ENCODE assay signal across 8 cellular contexts in genomic region chr1:45490623-45491463, GRCh38. TPM values are rescaled to one million over a fixed set of nuclear protein-coding genes. Genes with fewer than 3 reads are reported as not detected.
A peak's percentile ranks its signal among the peaks of the same experiment; 100 is the strongest.
DNase-seq lines count a peak whose midpoint lies in the region; ATAC-seq and TF ChIP-seq lines count a peak whose summit lies in the region.

Gene TESK2, minus strand, starts transcription at chr1:45491163. Its CDS starts 33,378 bp downstream, at chr1:45457785.

- H3K9me3 Mint-ChIP-seq in activated naive CD4-positive, alpha-beta T cell treated with anti-CD3 and anti-CD28 coated beads, Interleukin-2, amount 10 ng/mL, durations not matched to agents 7 days and 5 days, result no peaks in the 10 kb centered on the region

- POLR2A ChIA-PET in GM10248 (lab: Yijun Ruan, JAX), result interaction anchor here (0.8 to 3.7 kb wide), 6 partner anchors 9 to 691 kb away, joined by 3 to 26 read pairs (median 6); partner anchors contain the start of genes CCDC163, MMACHC, MUTYH and NASP

- DNase-seq in GM10248 (ENCODE audit: extremely low spot score) (peak; percentile 95), NAMALWA (ENCODE audit: low spot score) (peak; percentile 99), SJSA1 (ENCODE audit: low read depth in 1 of 2, low spot score in 2 of 2) (peak; percentile 98 to 99), glomerular visceral epithelial cell (ENCODE audit: extremely low spot score) (peak; percentile 100), occipital lobe (lab: John Stamatoyannopoulos, UW) (peak; percentile 98)
- DNase-seq in activated naive CD4-positive, alpha-beta T cell treated with anti-CD3 and anti-CD28 coated beads, Interleukin-2, amount 10 ng/mL, durations not matched to agents 7 days and 5 days, result peak; percentile 98

- peak within 1 kb of the TSS; percentile 59 for H3K4me3 ChIP-seq in SJSA1

- peak; percentile 83 for ATAC-seq in HG02571 (IDR thresholded peaks at IDR 0.05; ENCODE audit: unreplicated experiment)

- H3K9me3 ChIP-seq in SJSA1 (replicated peaks), result no peaks in the 10 kb centered on the region

- TF ChIP-seq CTCF in GM10248 (IDR thresholded peaks at IDR 0.05; ENCODE audit: control extremely low read depth, extremely low read depth, low read depth, missing control alignments), result no peak

- H3K4me1 ChIP-seq in SJSA1 (replicated peaks), result peaks cover 5% of the 10 kb centered on the region; the same call in 1 of the 2 replicates

- no peaks in the 10 kb centered on the region for H3K27me3 ChIP-seq in SJSA1 (replicated peaks)

- H3K27ac ChIP-seq in SJSA1 (no peak within 1 kb of the TSS), temporal lobe (ENCODE audit: low read depth, low read length) (peak within 1 kb of the TSS; percentile 30)

- H3K4me1 Mint-ChIP-seq in activated naive CD4-positive, alpha-beta T cell treated with anti-CD3 and anti-CD28 coated beads, Interleukin-2, amount 10 ng/mL, durations not matched to agents 7 days and 5 days, result peaks cover 8% of the 10 kb centered on the region

- H3K4me3 Mint-ChIP-seq in activated naive CD4-positive, alpha-beta T cell treated with anti-CD3 and anti-CD28 coated beads, Interleukin-2, amount 10 ng/mL, durations not matched to agents 7 days and 5 days, result no peak within 1 kb of the TSS

- H3K27me3 Mint-ChIP-seq in activated naive CD4-positive, alpha-beta T cell treated with anti-CD3 and anti-CD28 coated beads, Interleukin-2, amount 10 ng/mL, durations not matched to agents 7 days and 5 days, result no peaks in the 10 kb centered on the region

- H3K36me3 ChIP-seq in SJSA1, result no peaks in the 10 kb centered on the region

- H3K27ac Mint-ChIP-seq in activated naive CD4-positive, alpha-beta T cell treated with anti-CD3 and anti-CD28 coated beads, Interleukin-2, amount 10 ng/mL, durations not matched to agents 7 days and 5 days, result no peak within 1 kb of the TSS

- CTCF ChIA-PET in GM10248 (lab: Yijun Ruan, JAX), result interaction anchor here (1.2 to 10.8 kb wide), 15 partner anchors 11 to 476 kb away, joined by 3 to 389 read pairs (median 7); partner anchors contain the start of genes CCDC163, HECTD3, MMACHC and MUTYH
- CTCF ChIA-PET in activated naive CD4-positive, alpha-beta T cell treated with anti-CD3 and anti-CD28 coated beads, Interleukin-2, amount 10 ng/mL, durations not matched to agents 7 days and 5 days (lab: Charles Lee), result interaction anchor here (1.1 to 7.8 kb wide), 7 partner anchors 75 to 774 kb away, joined by 3 to 159 read pairs (median 28); partner anchors contain the start of genes HECTD3, MUTYH, TOE1 and UROD

- no peaks in the 10 kb centered on the region for H3K36me3 Mint-ChIP-seq in activated naive CD4-positive, alpha-beta T cell treated with anti-CD3 and anti-CD28 coated beads, Interleukin-2, amount 10 ng/mL, durations not matched to agents 7 days and 5 days

RNA-seq across cellular contexts. Expression of gene TESK2, which starts in this region (rescaled TPM):
- 2.0 and 3.2 TPM in 2 replicates for total RNA-seq in SJSA1 (2014; rRNA removed; shearing (Covaris generic))
- total RNA-seq in occipital lobe (1.9 TPM), temporal lobe (0.74 TPM)
